Comparison of ENCODE assay signal across 1 cellular context in genomic region chr19:6279931-6280591, GRCh38.
TF ChIP-seq lines count a peak whose summit lies in the region.

Gene MLLT1 (minus strand): TSS chr19:6279975. CDS start chr19:6279784, 191 bp downstream.

TF ChIP-seq in HepG2, 621 proteins besides CTCF, POLR2A, EP300 and RAD21 (continued from another document and continues in another):
- TF ChIP-seq KIAA2018 (CRISPR knock-in tag; IDR thresholded peaks at IDR 0.05; ENCODE audit: borderline replicate concordance) (no peak), ZNF879 (CRISPR knock-in tag; IDR thresholded peaks at IDR 0.05) (no peak), BORCS8-MEF2B (CRISPR knock-in tag; IDR thresholded peaks at IDR 0.05) (peak; percentile 51; the same call in 1 of the 2 replicates), FOSL1 (CRISPR knock-in tag; IDR thresholded peaks at IDR 0.05; ENCODE audit: borderline replicate concordance) (no peak), HOMEZ (CRISPR knock-in tag; IDR thresholded peaks at IDR 0.05; ENCODE audit: low read depth) (no peak), MTA1 (CRISPR knock-in tag; IDR thresholded peaks at IDR 0.05; ENCODE audit: borderline replicate concordance) (no peak), ZSCAN20 (CRISPR knock-in tag; IDR thresholded peaks at IDR 0.05; ENCODE audit: borderline replicate concordance) (peak; percentile 48; the same call in 1 of the 2 replicates), NCOA2 (CRISPR knock-in tag; IDR thresholded peaks at IDR 0.05) (0 out of 2 replicates have a peak, but pooled peaks have one; percentile 16), ZNF670 (CRISPR knock-in tag; IDR thresholded peaks at IDR 0.05; ENCODE audit: borderline replicate concordance) (no peak), ZGPAT (CRISPR knock-in tag; IDR thresholded peaks at IDR 0.05) (peak; percentile 79; the same call in 1 of the 2 replicates), ZBTB25 (CRISPR knock-in tag; IDR thresholded peaks at IDR 0.05) (peak; percentile 72; the same call in 1 of the 2 replicates), MED8 (CRISPR knock-in tag; IDR thresholded peaks at IDR 0.05; ENCODE audit: insufficient replicate concordance) (no peak), ZNF557 (CRISPR knock-in tag; IDR thresholded peaks at IDR 0.05) (no peak), ZNF207 (IDR thresholded peaks at IDR 0.05; ENCODE audit: borderline replicate concordance) (no peak), ZNF367 (CRISPR knock-in tag; IDR thresholded peaks at IDR 0.05; ENCODE audit: borderline replicate concordance) (no peak), CCAR2 (optimal IDR thresholded peaks at IDR 0.05; ENCODE audit: low read depth, low read length) (no peak), KLF6 (CRISPR knock-in tag; IDR thresholded peaks at IDR 0.05) (0 out of 2 replicates have a peak, but pooled peaks have one; percentile 62), TFDP2 (CRISPR knock-in tag; IDR thresholded peaks at IDR 0.05) (peak; percentile 87), USF2 (IDR thresholded peaks at IDR 0.05; ENCODE audit: low read depth, low read length) (no peak; the same call in 1 of the 2 replicates), USF2 (CRISPR knock-in tag; IDR thresholded peaks at IDR 0.05; ENCODE audit: borderline replicate concordance) (no peak), PBX2 (CRISPR knock-in tag; IDR thresholded peaks at IDR 0.05) (peak; percentile 93), MAX (IDR thresholded peaks at IDR 0.05) (peak; percentile 98), ZNF354B (CRISPR knock-in tag; IDR thresholded peaks at IDR 0.05) (no peak), MXI1 (IDR thresholded peaks at IDR 0.05; ENCODE audit: borderline replicate concordance, low read depth, low read length) (peak; percentile 77; the same call in 2 of the 3 replicates), TOE1 (CRISPR knock-in tag; IDR thresholded peaks at IDR 0.05) (peak; percentile 86), ZNF331 (CRISPR knock-in tag; IDR thresholded peaks at IDR 0.05) (peak; percentile 65; the same call in 1 of the 2 replicates), ZNF546 (CRISPR knock-in tag; conservative IDR thresholded peaks at IDR 0.05) (0 out of 2 replicates have a peak, but pooled peaks have one; percentile 25), SOX13 (IDR thresholded peaks at IDR 0.05) (no peak), SOX13 (CRISPR knock-in tag; conservative IDR thresholded peaks at IDR 0.05 in 1 of 2, IDR thresholded peaks at IDR 0.05 in 1 of 2) (peak in 1 of 2 experiments; percentile 22; a peak in 1 of 4 replicates), NFE2L2 (IDR thresholded peaks at IDR 0.05; ENCODE audit: low read length) (no peak), STAG1 (CRISPR knock-in tag; IDR thresholded peaks at IDR 0.05) (peak; percentile 39), ZNF180 (CRISPR knock-in tag; IDR thresholded peaks at IDR 0.05; ENCODE audit: borderline replicate concordance, low read depth) (no peak), BCL3 (CRISPR knock-in tag; IDR thresholded peaks at IDR 0.05) (peak; percentile 76; the same call in 1 of the 2 replicates), DPF2 (CRISPR knock-in tag; IDR thresholded peaks at IDR 0.05; ENCODE audit: borderline replicate concordance, low read depth) (no peak), SMARCE1 (IDR thresholded peaks at IDR 0.05; ENCODE audit: borderline replicate concordance) (no peak), GLI4 (CRISPR knock-in tag; IDR thresholded peaks at IDR 0.05; ENCODE audit: borderline replicate concordance) (no peak), ZBTB38 (CRISPR knock-in tag; IDR thresholded peaks at IDR 0.05) (peak; percentile 79; the same call in 1 of the 2 replicates), ZNF510 (CRISPR knock-in tag; IDR thresholded peaks at IDR 0.05; ENCODE audit: low read depth) (peak; percentile 65; the same call in 1 of the 2 replicates), TFAP4 (IDR thresholded peaks at IDR 0.05; ENCODE audit: borderline replicate concordance, low read depth) (peak; percentile 23; the same call in 1 of the 2 replicates)
